In the genomic region with DNA sequence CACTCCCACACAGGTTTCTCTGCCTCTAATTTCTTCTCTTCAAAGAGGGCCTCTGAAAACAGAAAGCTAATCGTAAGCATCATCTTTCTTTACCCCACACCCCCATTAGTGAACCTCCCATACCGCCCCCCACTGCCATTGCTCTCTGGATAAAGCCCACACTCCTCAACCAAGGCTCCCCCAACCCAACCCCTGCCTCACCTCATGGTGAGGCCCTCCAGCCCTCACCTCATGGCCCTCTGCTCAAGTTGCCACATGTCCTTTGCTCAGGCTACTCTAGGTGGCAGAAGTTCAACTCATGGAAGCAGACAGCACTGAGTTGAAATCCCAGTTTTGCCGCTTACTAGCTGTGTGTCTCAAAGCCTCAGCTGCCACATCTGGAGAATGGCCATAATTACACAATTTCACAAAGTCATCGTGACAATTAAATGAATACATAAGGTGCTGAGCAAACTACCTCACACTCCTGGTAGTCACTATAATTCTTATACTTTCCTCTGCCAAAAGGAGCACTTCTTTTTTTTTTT, we compare ENCODE assay signal across 11 cellular contexts. TPM values are rescaled to one million over a fixed set of nuclear protein-coding genes. Genes with fewer than 3 reads are reported as not detected.
DNase-seq lines count a peak whose midpoint lies in the region; ATAC-seq, FAIRE-seq and TF ChIP-seq lines count a peak whose summit lies in the region.
"Had no signal": no experiment of that assay in that cellular context is flagged by ENCODE, and none has a peak within 500 bp of the region (broad histone marks: within the 10 kb centered on the region; RNA-seq: fewer than 3 reads in every experiment).

No MANE protein-coding gene starts in this region.

- no CpG with 5 or more reads among the region's 4 CpGs for WGBS in H9 (ENCODE audit: extremely low coverage, insufficient read length, low lambda C conversion rate)
- 79 to 82% methylated on average over 4 of the region's 4 CpGs for WGBS in testis, 2 donors

- no peak overlapping the region for H3T11ph ChIP-seq in H9 (ENCODE audit: low read length)

- intact Hi-C loops in CD4-positive, alpha-beta T cell (cut with DNase I, micrococcal nuclease), result no loop called here
- intact Hi-C loops in lower lobe of right lung (cut with DNase I) (no loop called here), testis (cut with DNase I; ENCODE audit: low total_unique reads) (loop anchor here (10.0 kb wide), 1 partner anchor 93 kb away; no protein-coding TSS in a partner anchor)

- H3K4ac ChIP-seq in H9 (ENCODE audit: low read depth, low read length), result no peak overlapping the region

- no peak overlapping the region for H3K56ac ChIP-seq in H9 (ENCODE audit: insufficient read length, low read depth, low read length)

- no peaks in the 10 kb centered on the region for H3K9me3 Mint-ChIP-seq in CD4-positive, alpha-beta T cell
- no peaks in the 10 kb centered on the region for H3K9me3 Mint-ChIP-seq in H9
- H3K9me3 Mint-ChIP-seq in WTC11, result no peaks in the 10 kb centered on the region
- H3K9me3 Mint-ChIP-seq: activated T-helper 2 cell treated with anti-CD3 and anti-CD28 coated beads, Interferon-gamma antibody, Interleukin-2, Interleukin-4, amounts not matched to agents 10 μg/mL and 5 μg/mL and 100 μg/mL, durations not matched to agents 14 hours and 24 hours and 36 hours had no signal

- H3K27ac Mint-ChIP-seq in CD4-positive, alpha-beta T cell, result peak overlapping the region; percentile 43
- H3K27ac Mint-ChIP-seq in H9 (peak overlapping the region; percentile 2 to 87 (median 50); a peak in 4 of 7 replicates), WTC11 (peak overlapping the region; percentile 28)
- H3K27ac Mint-ChIP-seq: activated T-helper 2 cell treated with anti-CD3 and anti-CD28 coated beads, Interferon-gamma antibody, Interleukin-2, Interleukin-4, amounts not matched to agents 10 μg/mL and 5 μg/mL and 100 μg/mL, durations not matched to agents 14 hours and 24 hours and 36 hours had no signal

- no peak overlapping the region for H2AK5ac ChIP-seq in H9 (ENCODE audit: insufficient read length, low read length)

- H4K91ac ChIP-seq in H9 (ENCODE audit: insufficient read length, low read depth, low read length), result no peak overlapping the region

- no peaks in the 10 kb centered on the region for H3K23me2 ChIP-seq in H9 (ENCODE audit: insufficient read length, low read depth, low read length, poor library complexity, severe bottlenecking)

- H4K20me1 ChIP-seq in H9 (ENCODE audit: control insufficient read depth, insufficient read depth, insufficient read length), result no peaks in the 10 kb centered on the region

- H3K9ac ChIP-seq in H9 (ENCODE audit: extremely low read depth, insufficient read length, low read length), result no peak overlapping the region

- no peak overlapping the region for H3K18ac ChIP-seq in H9 (ENCODE audit: insufficient read length, low read depth, low read length)

- H2BK5ac ChIP-seq in H9 (ENCODE audit: insufficient read length, low read length), result no peak overlapping the region

- no peaks in the 10 kb centered on the region for H3K79me2 ChIP-seq in H9 (ENCODE audit: insufficient read depth, low read length)

- no peak overlapping the region for H4K5ac ChIP-seq in H9 (ENCODE audit: insufficient read length, low read depth, low read length)

- no peaks in the 10 kb centered on the region for H3K4me1 ChIP-seq in H9 (ENCODE audit: insufficient read depth, low read length)
- peaks cover 22% of the 10 kb centered on the region for H3K4me1 ChIP-seq in lower lobe of right lung
- peaks cover 36% of the 10 kb centered on the region for H3K4me1 ChIP-seq in testis

- no peak overlapping the region for H4K8ac ChIP-seq in H9 (replicated peaks; ENCODE audit: insufficient read length, low read depth, low read length)

- H3K36me3 ChIP-seq in lower lobe of right lung (no peaks in the 10 kb centered on the region), testis (ENCODE audit: low read depth, missing control alignments) (no peaks in the 10 kb centered on the region)

- no peak overlapping the region for H2BK12ac ChIP-seq in H9 (ENCODE audit: insufficient read length, low read depth, low read length)

- no peaks in the 10 kb centered on the region for H3K4me1 Mint-ChIP-seq in CD4-positive, alpha-beta T cell (ENCODE audit: low read depth)
- peaks cover 22 to 34% of the 10 kb centered on the region in 2 experiments for H3K4me1 Mint-ChIP-seq in H9
- peaks cover 30% of the 10 kb centered on the region for H3K4me1 Mint-ChIP-seq in WTC11

- H3K27ac ChIP-seq in CD4-positive, alpha-beta T cell (ENCODE audit: low read depth, low read length), result no peak overlapping the region
- H3K27ac ChIP-seq in H9 (ENCODE audit: insufficient read length, low read depth, low read length) (no peak overlapping the region), lower lobe of right lung (no peak overlapping the region), testis (peak overlapping the region in 1 of 2 donors; percentile 4)

- H3K14ac ChIP-seq in H9 (ENCODE audit: insufficient read depth, low read length), result no peak overlapping the region

- H2BK120ac ChIP-seq in H9 (ENCODE audit: low read depth, low read length, poor library complexity, severe bottlenecking), result no peak overlapping the region

- no peak overlapping the region for H3K23ac ChIP-seq in H9 (ENCODE audit: insufficient read length, low read depth, low read length)

- CTCF ChIA-PET in CD4-positive, alpha-beta T cell (lab: Charles Lee), result interaction anchor here (0.6 kb wide), 1 partner anchor 39 kb away, joined by 3 read pairs; no protein-coding TSS in a partner anchor
- CTCF ChIA-PET in WTC11 (lab: Charles Lee), result interaction anchor here (0.6 to 3.4 kb wide), 9 partner anchors 12 to 464 kb away, joined by 3 to 22 read pairs (median 4); no protein-coding TSS in a partner anchor

- no peak for TF ChIP-seq CTCF in CD4-positive, alpha-beta T cell (IDR thresholded peaks at IDR 0.05)
- TF ChIP-seq CTCF in H9 (conservative IDR thresholded peaks at IDR 0.05) (peak; percentile 39; the same call in 1 of the 3 replicates), WTC11 (IDR thresholded peaks at IDR 0.05) (no peak), lower lobe of right lung (IDR thresholded peaks at IDR 0.05) (no peak), testis (IDR thresholded peaks at IDR 0.05) (no peak)

- TF ChIP-seq POLR2A in testis (IDR thresholded peaks at IDR 0.05) (no peak), GM12892 (IDR thresholded peaks at IDR 0.05; ENCODE audit: low read depth, low read length) (no peak)

- no peaks in the 10 kb centered on the region for H3K79me1 ChIP-seq in H9 (ENCODE audit: insufficient read depth, low read depth, low read length, poor library complexity, severe bottlenecking)

- no peak for DNase-seq in CD4-positive, alpha-beta T cell
- DNase-seq in H9 (peak; percentile 60), WTC11 (ENCODE audit: low spot score) (no peak), lower lobe of right lung (peak; percentile 12), T-helper 2 cell (no peak), testis (no peak), ACHN (no peak), GM12892 (ENCODE audit: insufficient read length) (no peak)
- DNase-seq: head of caudate nucleus had no signal

- no peak overlapping the region for H3K4me3 Mint-ChIP-seq in CD4-positive, alpha-beta T cell
- H3K4me3 Mint-ChIP-seq in H9 (peak overlapping the region in 1 of 2 experiments; percentile 8; a peak in 1 of 5 replicates), WTC11 (no peak overlapping the region)

- H3K36me3 Mint-ChIP-seq in CD4-positive, alpha-beta T cell (ENCODE audit: low read depth), result no peaks in the 10 kb centered on the region
- H3K36me3 Mint-ChIP-seq in H9 (ENCODE audit: insufficient read depth in 1 of 3, low read depth in 3 of 3), result no peaks in the 10 kb centered on the region
- no peaks in the 10 kb centered on the region for H3K36me3 Mint-ChIP-seq in WTC11

- in situ Hi-C loops in ACHN (cut with HindIII; ENCODE audit: low pct_ligation_motif_present, low pct_unique_long_range_greater_than_20kb, low sequenced_read_pairs), result no loop called here

- H2AFZ ChIP-seq in H9 (ENCODE audit: low read length), result no peak overlapping the region

- peak; percentile 46 for ATAC-seq in CD4-positive, alpha-beta T cell (ENCODE audit: poor library complexity)
- ATAC-seq in WTC11, result peak; percentile 60
- no peak for ATAC-seq in lower lobe of right lung

- no peaks in the 10 kb centered on the region for H3K27me3 Mint-ChIP-seq in CD4-positive, alpha-beta T cell
- no peaks in the 10 kb centered on the region; the same call in 1 of the 2 replicates for H3K27me3 Mint-ChIP-seq in H9 (ENCODE audit: low read depth)
- H3K27me3 Mint-ChIP-seq in WTC11 (ENCODE audit: low read depth), result no peaks in the 10 kb centered on the region

- POLR2A ChIA-PET in CD4-positive, alpha-beta T cell (lab: Charles Lee), result interaction anchor here (0.6 kb wide), 1 partner anchor 89 kb away, joined by 3 read pairs; no protein-coding TSS in a partner anchor
- POLR2A ChIA-PET in WTC11 (lab: Charles Lee), result no interaction called here

- H3K9me3 ChIP-seq in CD4-positive, alpha-beta T cell (ENCODE audit: control insufficient read depth, low read length), result no peaks in the 10 kb centered on the region
- no peaks in the 10 kb centered on the region for H3K9me3 ChIP-seq in H9 (ENCODE audit: control insufficient read depth, low read depth, low read length)
- H3K9me3 ChIP-seq in lower lobe of right lung, result no peaks in the 10 kb centered on the region
- no peaks in the 10 kb centered on the region for H3K9me3 ChIP-seq in testis

- no peak for FAIRE-seq in GM12892 (lab: Jason Lieb, UNC)

- H3K4me3 ChIP-seq in lower lobe of right lung (no peak overlapping the region), testis (no peak overlapping the region)
- H3K4me3 ChIP-seq: coronary artery had no signal

- H2BK20ac ChIP-seq in H9 (ENCODE audit: low read depth, low read length, poor library complexity, severe bottlenecking), result no peak overlapping the region

- no peak overlapping the region for H3K4me2 ChIP-seq in H9 (ENCODE audit: insufficient read depth, insufficient read length, low read length)

- H2BK15ac ChIP-seq in H9 (ENCODE audit: low read depth, low read length), result no peak overlapping the region

- no peaks in the 10 kb centered on the region for H3K27me3 ChIP-seq in CD4-positive, alpha-beta T cell (ENCODE audit: control insufficient read depth, insufficient read depth, low read length)
- H3K27me3 ChIP-seq in H9 (ENCODE audit: insufficient read depth, low read length) (no peaks in the 10 kb centered on the region), lower lobe of right lung (ENCODE audit: low read depth) (no peaks in the 10 kb centered on the region), testis (no peaks in the 10 kb centered on the region)

TF ChIP-seq in WTC11, 78 proteins besides CTCF, POLR2A, EP300 and RAD21:
- 0 out of 2 replicates have a peak, but pooled peaks have one; percentile 9 for TF ChIP-seq GTF2I (CRISPR knock-in tag; conservative IDR thresholded peaks at IDR 0.05)
- TF ChIP-seq NR3C1 (CRISPR knock-in tag; conservative IDR thresholded peaks at IDR 0.05; ENCODE audit: low read depth), result no peak

RNA-seq across cellular contexts. Expression of gene WASF2, which starts 18.2 kb away (rescaled TPM):
- total RNA-seq in CD4-positive, alpha-beta T cell, result 100 to 1,000 TPM; 119 to 121 TPM
- total RNA-seq in H9 (2021) (65.9 and 69.2 TPM in 2 replicates), WTC11 (2021) (90.1 to 104 TPM (median 92.8 TPM) in 3 replicates), lower lobe of right lung (159 TPM), testis (10 to 100 TPM; 57.8 to 58.0 TPM)
- 128 TPM for polyA plus RNA-seq in testis (ENCODE audit: insufficient read depth, low read depth, low replicate concordance)
- polyA plus RNA-seq in GM12892 (2012; ENCODE audit: missing spikeins), result 50.0 TPM

Comparison
In these comparisons a context has a peak if more than half of its experiments do, and no peak if none do; other contexts are left out.
1. ATAC-seq: peak in CD4-positive, alpha-beta T cell (single experiment) and WTC11 (single experiment); none in lower lobe of right lung (0 of 2).
2. DNase-seq: peak in H9 (single experiment) and lower lobe of right lung (single experiment); none in CD4-positive, alpha-beta T cell (0 of 10), WTC11 (single experiment), T-helper 2 cell (0 of 5), testis (single experiment), ACHN (single experiment) and GM12892 (single experiment).
3. Peak in every context shown above with its lines, with median percentiles within 50 percentile points of each other: H3K27ac Mint-ChIP-seq.